Comparison of ENCODE assay signal across 23 cellular contexts in the genomic region with DNA sequence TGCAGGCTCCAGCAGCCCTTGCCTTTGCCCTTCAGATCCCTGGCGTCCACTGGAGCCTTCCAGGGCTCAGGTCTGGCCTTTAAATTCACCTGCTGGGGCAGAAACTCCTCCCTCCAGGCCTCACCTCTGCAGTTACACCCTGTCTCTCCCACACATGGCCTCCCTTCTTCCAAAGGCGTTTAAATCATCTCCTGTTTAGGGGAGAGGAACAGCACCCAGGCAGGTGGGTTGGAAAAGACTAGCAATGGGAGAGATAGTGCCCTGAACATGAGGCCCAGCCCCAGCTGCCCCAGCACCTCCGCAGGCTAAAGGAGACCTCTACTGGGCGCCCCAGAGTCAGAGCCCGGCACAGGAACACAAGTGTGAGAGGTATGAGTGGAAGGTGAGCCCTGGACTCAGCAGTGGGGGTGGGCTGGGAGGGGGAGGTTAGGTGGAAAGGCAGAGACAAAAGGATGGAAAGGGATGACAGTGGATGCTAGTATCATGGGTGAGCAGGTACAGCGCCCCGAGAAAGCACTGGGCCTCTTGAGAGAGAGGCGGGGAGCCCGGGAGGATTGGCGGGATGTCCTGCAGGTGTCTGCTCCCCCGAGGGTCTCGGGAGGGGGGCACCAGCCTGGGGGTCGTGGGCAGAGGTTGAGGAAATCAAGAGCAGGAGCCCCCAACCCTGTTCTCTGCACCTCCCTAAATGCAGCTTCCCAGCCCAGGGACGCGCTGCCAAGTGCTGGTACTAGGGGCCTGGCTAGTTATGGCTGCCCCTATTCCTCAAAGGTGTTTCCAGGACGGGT. TPM values are rescaled to one million over a fixed set of nuclear protein-coding genes. Genes with fewer than 3 reads are reported as not detected.
DNase-seq lines count a peak whose midpoint lies in the region; ATAC-seq and TF ChIP-seq lines count a peak whose summit lies in the region.
"Had no signal": no experiment of that assay in that cellular context is flagged by ENCODE, and none has a peak within 500 bp of the region (broad histone marks: within the 10 kb centered on the region; RNA-seq: fewer than 3 reads in every experiment).

TSS of gene CST9 (minus strand) at position 51 of the 785 bp plus-strand sequence. CDS start 53 bp downstream, outside the sequence.

- no peaks in the 10 kb centered on the region for H3K36me3 Mint-ChIP-seq in activated CD4-positive, alpha-beta T cell treated with anti-CD3 and anti-CD28 coated beads, Interleukin-2, amount 10 ng/mL, durations not matched to agents 24 days and 14 days (ENCODE audit: low read depth)
- H3K36me3 Mint-ChIP-seq: activated CD8-positive, alpha-beta memory T cell treated with anti-CD3 and anti-CD28 coated beads, Interleukin-2, amount 10 ng/mL, durations not matched to agents 7 days and 5 days; immature natural killer cell; naive thymus-derived CD4-positive, alpha-beta T cell had no signal

- H2BK15ac ChIP-seq in neuronal stem cell (ENCODE audit: low read length), result no peak within 1 kb of the TSS

- TF ChIP-seq EP300 in esophagus muscularis mucosa (IDR thresholded peaks at IDR 0.05), result no peak

- H3K36me3 ChIP-seq in OCI-LY3 (replicated peaks; ENCODE audit: low read depth, low read length) (no peaks in the 10 kb centered on the region), esophagus muscularis mucosa (no peaks in the 10 kb centered on the region), neuronal stem cell (replicated peaks in 1 of 2; ENCODE audit: control insufficient read depth in 2 of 2, insufficient read depth in 2 of 2, low read length in 2 of 2) (no peaks in the 10 kb centered on the region), WERI-Rb-1 (no peaks in the 10 kb centered on the region)
- H3K36me3 ChIP-seq: brain microvascular endothelial cell, left lung, pancreas, tibial artery had no signal

- no peaks in the 10 kb centered on the region for H3K9me3 Mint-ChIP-seq in activated CD4-positive, alpha-beta T cell treated with anti-CD3 and anti-CD28 coated beads, Interleukin-2, amount 10 ng/mL, durations not matched to agents 24 days and 14 days
- H3K9me3 Mint-ChIP-seq: activated CD4-positive, alpha-beta T cell treated with anti-CD3 and anti-CD28 coated beads, Interleukin-2, amount 10 ng/mL, durations not matched to agents 7 days and 5 days; activated T-cell treated with anti-CD3 and anti-CD28 coated beads, Interleukin-2, amount 50 U/mL, for 72 hours; immature natural killer cell; naive thymus-derived CD4-positive, alpha-beta T cell; T-helper 1 cell treated with Interleukin-12 subunit alpha and Interleukin-12 subunit beta and Interleukin-4 antibody, amounts not matched to agents 30 μg/mL and 1 μg/mL, for 36 hours had no signal

- H4K8ac ChIP-seq in neuronal stem cell (ENCODE audit: low read depth, low read length), result no peak within 1 kb of the TSS

- H3K14ac ChIP-seq in neuronal stem cell (ENCODE audit: low read length), result no peak within 1 kb of the TSS

- no peak within 1 kb of the TSS for H2BK12ac ChIP-seq in neuronal stem cell (ENCODE audit: low read length)

- no peak within 1 kb of the TSS for H3K27ac ChIP-seq in OCI-LY3 (ENCODE audit: low read length)
- peak within 1 kb of the TSS in 3 of 4 donors; percentile 22 to 63 (median 26) for H3K27ac ChIP-seq in esophagus muscularis mucosa (replicated peaks in 1 of 4)
- H3K27ac ChIP-seq in neuronal stem cell (replicated peaks; ENCODE audit: low read length), result no peak within 1 kb of the TSS
- H3K27ac ChIP-seq in WERI-Rb-1, result no peak within 1 kb of the TSS
- H3K27ac ChIP-seq: brain microvascular endothelial cell, foreskin keratinocyte, hepatocyte, left lung, pancreas, RWPE1, tibial artery had no signal

- H3K4me3 ChIP-seq in OCI-LY3 (ENCODE audit: low read length), result no peak within 1 kb of the TSS
- no peak within 1 kb of the TSS for H3K4me3 ChIP-seq in esophagus muscularis mucosa
- no peak within 1 kb of the TSS for H3K4me3 ChIP-seq in neuronal stem cell (ENCODE audit: low read length in 2 of 2)
- no peak within 1 kb of the TSS for H3K4me3 ChIP-seq in WERI-Rb-1 (ENCODE audit: low read depth, low read length)
- H3K4me3 ChIP-seq: hepatocyte, left lung, pancreas, smooth muscle cell, tibial artery had no signal

- H4K91ac ChIP-seq in neuronal stem cell (ENCODE audit: low read depth, low read length, poor library complexity), result no peak within 1 kb of the TSS

- H3K4me3 Mint-ChIP-seq in activated CD4-positive, alpha-beta T cell treated with anti-CD3 and anti-CD28 coated beads, Interleukin-2, amount 10 ng/mL, durations not matched to agents 24 days and 14 days, result no peak within 1 kb of the TSS
- H3K4me3 Mint-ChIP-seq: activated CD4-positive, alpha-beta T cell treated with anti-CD3 and anti-CD28 coated beads, Interleukin-2, amount 10 ng/mL, durations not matched to agents 7 days and 5 days; activated CD8-positive, alpha-beta memory T cell treated with anti-CD3 and anti-CD28 coated beads, Interleukin-2, amount 10 ng/mL, durations not matched to agents 7 days and 5 days; activated T-cell treated with anti-CD3 and anti-CD28 coated beads, Interleukin-2, amount 50 U/mL, for 72 hours; naive thymus-derived CD4-positive, alpha-beta T cell; T-helper 1 cell treated with Interleukin-12 subunit alpha and Interleukin-12 subunit beta and Interleukin-4 antibody, amounts not matched to agents 30 μg/mL and 1 μg/mL, for 36 hours had no signal

- H3K27me3 ChIP-seq in OCI-LY3 (ENCODE audit: low read depth, low read length) (peaks cover 32% of the 10 kb centered on the region), esophagus muscularis mucosa (no peaks in the 10 kb centered on the region), neuronal stem cell (ENCODE audit: control insufficient read depth in 3 of 3, insufficient read depth in 3 of 3, low read depth in 1 of 3, low read length in 3 of 3) (peaks cover 0 to 41% (median 0%) of the 10 kb centered on the region in 3 experiments), WERI-Rb-1 (ENCODE audit: insufficient read depth, low read depth, severe bottlenecking) (no peaks in the 10 kb centered on the region)
- H3K27me3 ChIP-seq: brain microvascular endothelial cell, foreskin keratinocyte, hepatocyte, left lung, pancreas had no signal

- H3K27ac Mint-ChIP-seq in activated CD4-positive, alpha-beta T cell treated with anti-CD3 and anti-CD28 coated beads, Interleukin-2, amount 10 ng/mL, durations not matched to agents 24 days and 14 days, result no peak within 1 kb of the TSS
- H3K27ac Mint-ChIP-seq: activated CD4-positive, alpha-beta T cell treated with anti-CD3 and anti-CD28 coated beads, Interleukin-2, amount 10 ng/mL, durations not matched to agents 7 days and 5 days; activated CD8-positive, alpha-beta memory T cell treated with anti-CD3 and anti-CD28 coated beads, Interleukin-2, amount 10 ng/mL, durations not matched to agents 7 days and 5 days; activated T-cell treated with anti-CD3 and anti-CD28 coated beads, Interleukin-2, amount 50 U/mL, for 72 hours; naive thymus-derived CD4-positive, alpha-beta T cell; T-helper 1 cell treated with Interleukin-12 subunit alpha and Interleukin-12 subunit beta and Interleukin-4 antibody, amounts not matched to agents 30 μg/mL and 1 μg/mL, for 36 hours had no signal

- H3K79me2 ChIP-seq in OCI-LY3 (ENCODE audit: low read length), result no peaks in the 10 kb centered on the region
- H3K79me2 ChIP-seq: hepatocyte had no signal

- no peak within 1 kb of the TSS for H3K4ac ChIP-seq in neuronal stem cell (ENCODE audit: low read length)

- H3K79me1 ChIP-seq in neuronal stem cell (ENCODE audit: low read depth, low read length), result no peaks in the 10 kb centered on the region

- H2AFZ ChIP-seq in OCI-LY3 (ENCODE audit: low read depth, low read length), result peak within 1 kb of the TSS; percentile 80
- H2AFZ ChIP-seq in neuronal stem cell (ENCODE audit: low read length), result peak within 1 kb of the TSS; percentile 12
- H2AFZ ChIP-seq: hepatocyte had no signal

- H3K4me2 ChIP-seq in OCI-LY3 (ENCODE audit: low read length) (peak within 1 kb of the TSS; percentile 45), neuronal stem cell (ENCODE audit: insufficient read depth, low read length, poor library complexity, severe bottlenecking) (no peak within 1 kb of the TSS)
- H3K4me2 ChIP-seq: hepatocyte, smooth muscle cell had no signal

- H3K9ac ChIP-seq in OCI-LY3 (ENCODE audit: low read length) (no peak within 1 kb of the TSS), neuronal stem cell (ENCODE audit: low read depth, low read length, poor library complexity) (peak within 1 kb of the TSS; percentile 25)

- DNase-seq in activated CD4-positive, alpha-beta T cell treated with anti-CD3 and anti-CD28 coated beads, Interleukin-2, amount 10 ng/mL, durations not matched to agents 24 days and 14 days, result peak; percentile 40
- no peak for DNase-seq in activated CD4-positive, alpha-beta T cell treated with anti-CD3 and anti-CD28 coated beads for 1 hour
- DNase-seq in esophagus muscularis mucosa (ENCODE audit: extremely low spot score) (peak; percentile 39), neuronal stem cell (ENCODE audit: low spot score) (no peak), WERI-Rb-1 (no peak)
- DNase-seq: NCI-H1436 treated with DMSO at 0.1 percent for 48 hours had no signal

- intact Hi-C loops in activated CD4-positive, alpha-beta T cell treated with anti-CD3 and anti-CD28 coated beads, Interleukin-2, amount 10 ng/mL, durations not matched to agents 24 days and 14 days (cut with micrococcal nuclease), result loop anchor here (1.0 kb wide), 2 partner anchors 164 to 257 kb away; no protein-coding TSS in a partner anchor
- intact Hi-C loops in esophagus muscularis mucosa (cut with DNase I), result loop anchor here (5.0 kb wide), 1 partner anchor 184 kb away; the partner anchor contains the start of gene NAPB

- TF ChIP-seq CTCF in OCI-LY3 (IDR thresholded peaks at IDR 0.05; ENCODE audit: low read depth, low read length), result no peak
- no peak for TF ChIP-seq CTCF in esophagus muscularis mucosa (IDR thresholded peaks at IDR 0.05)
- no peak for TF ChIP-seq CTCF in WERI-Rb-1 (IDR thresholded peaks at IDR 0.05; ENCODE audit: low read depth, low read length)

- peak within 1 kb of the TSS; percentile 42 for H3K18ac ChIP-seq in neuronal stem cell (ENCODE audit: low read length)

- H4K20me1 ChIP-seq in OCI-LY3 (ENCODE audit: insufficient read depth, low read length), result no peaks in the 10 kb centered on the region

- peaks cover 4% of the 10 kb centered on the region; the same call in 1 of the 2 replicates for H3K4me1 ChIP-seq in OCI-LY3 (ENCODE audit: low read length)
- H3K4me1 ChIP-seq in esophagus muscularis mucosa, result peaks cover 0 to 57% (median 38%) of the 10 kb centered on the region in 4 donors
- H3K4me1 ChIP-seq in neuronal stem cell (ENCODE audit: control insufficient read depth in 2 of 2, insufficient read depth in 1 of 2, low read depth in 1 of 2, low read length in 2 of 2), result peaks cover 0 to 9% of the 10 kb centered on the region in 2 donors
- H3K4me1 ChIP-seq: foreskin keratinocyte, pancreas had no signal

- peak within 1 kb of the TSS; percentile 48 for H2AK5ac ChIP-seq in neuronal stem cell (ENCODE audit: low read depth, low read length)

- H3K9me3 ChIP-seq in OCI-LY3 (ENCODE audit: insufficient read depth, low read length) (no peaks in the 10 kb centered on the region), esophagus muscularis mucosa (no peaks in the 10 kb centered on the region), neuronal stem cell (replicated peaks in 1 of 2; ENCODE audit: control insufficient read depth in 2 of 2, insufficient read depth in 1 of 2, low read depth in 1 of 2, low read length in 2 of 2) (no peaks in the 10 kb centered on the region), WERI-Rb-1 (ENCODE audit: severe bottlenecking) (no peaks in the 10 kb centered on the region)
- H3K9me3 ChIP-seq: left lung, pancreas, tibial artery had no signal

- TF ChIP-seq POLR2A in esophagus muscularis mucosa (IDR thresholded peaks at IDR 0.05; ENCODE audit: low read depth), result no peak

- 67% methylated on average over 14 of the region's 16 CpGs for WGBS in esophagus muscularis mucosa
- WGBS in neuronal stem cell (ENCODE audit: extremely low coverage in 2 of 2, insufficient read length in 2 of 2, insufficient replicate concordance in 1 of 2), 2 donors, result no CpG with 5 or more reads among the region's 16 CpGs

- no peak within 1 kb of the TSS for H2BK120ac ChIP-seq in neuronal stem cell (ENCODE audit: low read depth, low read length)

- no peaks in the 10 kb centered on the region for H3K27me3 Mint-ChIP-seq in activated CD4-positive, alpha-beta T cell treated with anti-CD3 and anti-CD28 coated beads, Interleukin-2, amount 10 ng/mL, durations not matched to agents 24 days and 14 days

- H3K4me1 Mint-ChIP-seq in activated CD4-positive, alpha-beta T cell treated with anti-CD3 and anti-CD28 coated beads, Interleukin-2, amount 10 ng/mL, durations not matched to agents 24 days and 14 days, result peaks cover 3% of the 10 kb centered on the region
- H3K4me1 Mint-ChIP-seq: activated CD4-positive, alpha-beta T cell treated with anti-CD3 and anti-CD28 coated beads, Interleukin-2, amount 10 ng/mL, durations not matched to agents 7 days and 5 days had no signal

- ATAC-seq in HG02798 (IDR thresholded peaks at IDR 0.05; ENCODE audit: poor library complexity, unreplicated experiment), result no peak
- no peak for ATAC-seq in GM19455 (IDR thresholded peaks at IDR 0.05; ENCODE audit: unreplicated experiment)

- H3K23ac ChIP-seq in neuronal stem cell (ENCODE audit: low read depth, low read length, poor library complexity), result no peak within 1 kb of the TSS

- no peak within 1 kb of the TSS for H2BK5ac ChIP-seq in neuronal stem cell (ENCODE audit: low read length)

RNA-seq across cellular contexts. Expression of gene CST9, which starts in this region (rescaled TPM):
- not detected in 2 replicates for total RNA-seq in activated CD4-positive, alpha-beta T cell treated with anti-CD3 and anti-CD28 coated beads, Interleukin-2, amount 10 ng/mL, durations not matched to agents 24 days and 14 days
- total RNA-seq in esophagus muscularis mucosa, result not detected
- polyA plus RNA-seq in neuronal stem cell (2013, experiment 1 of 2), result not detected
- polyA plus RNA-seq in neuronal stem cell (2013, experiment 2 of 2), result not detected
- total RNA-seq: activated CD4-positive, alpha-beta T cell treated with anti-CD3 and anti-CD28 coated beads, Interleukin-2, amount 10 ng/mL, durations not matched to agents 7 days and 5 days; activated CD8-positive, alpha-beta memory T cell treated with anti-CD3 and anti-CD28 coated beads, Interleukin-2, amount 10 ng/mL, durations not matched to agents 7 days and 5 days; activated T-cell treated with anti-CD3 and anti-CD28 coated beads, Interleukin-2, amount 50 U/mL, for 72 hours; foreskin keratinocyte; hepatocyte; left lung; naive thymus-derived CD4-positive, alpha-beta T cell; pancreas; smooth muscle cell had no signal
- polyA plus RNA-seq: foreskin keratinocyte; hepatocyte; immature natural killer cell; naive thymus-derived CD4-positive, alpha-beta T cell; pancreas; smooth muscle cell had no signal

Comparison
In these comparisons a context has a peak if more than half of its experiments do, and no peak if none do; other contexts are left out.
1. Peak in DNase-seq in activated CD4-positive, alpha-beta T cell treated with anti-CD3 and anti-CD28 coated beads, Interleukin-2, amount 10 ng/mL, durations not matched to agents 24 days and 14 days; RNA of the gene not detected or under 1 TPM.
2. Peak in DNase-seq and H3K27ac ChIP-seq in esophagus muscularis mucosa; RNA of the gene not detected or under 1 TPM.